11 cellular contexts compared by ENCODE assay signal in the genomic region with DNA sequence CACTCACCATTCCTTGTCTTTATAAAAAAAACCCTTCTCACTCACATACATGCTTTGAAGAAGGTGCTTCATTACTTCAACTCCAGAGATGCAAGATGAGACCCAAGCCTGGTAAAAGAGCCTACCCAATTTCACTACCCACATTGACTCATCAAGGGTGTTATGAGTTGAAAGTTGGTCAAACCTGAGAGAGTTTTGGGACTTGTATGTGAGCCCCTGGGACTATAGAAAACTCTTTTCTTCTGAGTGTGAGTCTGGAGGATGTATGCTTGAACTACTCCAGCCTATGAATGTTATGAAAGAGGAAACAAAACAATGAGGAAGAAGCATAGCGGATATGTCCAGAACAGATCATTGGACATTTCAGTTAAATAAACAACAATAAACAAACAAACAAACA.
DNase-seq lines count a peak whose midpoint lies in the region; ATAC-seq, FAIRE-seq and TF ChIP-seq lines count a peak whose summit lies in the region.
"Had no signal": no experiment of that assay in that cellular context is flagged by ENCODE, and none has a peak within 500 bp of the region (broad histone marks: within the 10 kb centered on the region; RNA-seq: fewer than 3 reads in every experiment).

No MANE protein-coding gene starts in this region.

- RAD21 ChIA-PET in GM12878 (lab: Charles Lee; ENCODE audit: unreplicated experiment), result no interaction called here

- H3K4me2 ChIP-seq in GM12878 (ENCODE audit: control insufficient read depth, insufficient read depth), result no peak overlapping the region

- no TSS peak for BruUV-seq in GM12878 (replicated peaks; lab: Mats Ljungman, UMichigan)

- H3K4me3 ChIP-seq in GM12878, result no peak overlapping the region

- no peak overlapping the region for H3K27ac ChIP-seq in GM12878 (ENCODE audit: control insufficient read depth, insufficient read depth)

- peak; percentile 98 for ATAC-seq in GM18868 (IDR thresholded peaks at IDR 0.05; ENCODE audit: unreplicated experiment)
- ATAC-seq in GM21423 (IDR thresholded peaks at IDR 0.05; ENCODE audit: unreplicated experiment), result peak; percentile 93
- peak; percentile 95 for ATAC-seq in HG03060 (IDR thresholded peaks at IDR 0.05; ENCODE audit: low read depth, unreplicated experiment)
- peak; percentile 68 for ATAC-seq in GM12878
- no peak for ATAC-seq in T-helper 17 cell
- ATAC-seq: Panc1 had no signal

- no peaks in the 10 kb centered on the region for H3K27me3 ChIP-seq in GM12878 (replicated peaks in 1 of 2; ENCODE audit: control insufficient read depth in 2 of 2, insufficient read depth in 2 of 2, low read length in 1 of 2)

- no peak for TF ChIP-seq RAD21 in GM12878 (IDR thresholded peaks at IDR 0.05; ENCODE audit: insufficient read depth, low read depth, low read length)

- H3K9me3 ChIP-seq in GM12878 (replicated peaks; ENCODE audit: control insufficient read depth, insufficient read depth, low read length) (no peaks in the 10 kb centered on the region), T-helper 17 cell (ENCODE audit: control insufficient read depth, low read length, poor library complexity, severe bottlenecking) (no peaks in the 10 kb centered on the region)
- H3K9me3 ChIP-seq: Caco-2 had no signal

- no peak overlapping the region for H2AFZ ChIP-seq in GM12878 (ENCODE audit: control insufficient read depth, low read depth, low read length)

- no peak overlapping the region for H3K4me3 Mint-ChIP-seq in T-helper 17 cell

- H3K4me1 Mint-ChIP-seq in T-helper 17 cell, result peaks cover 3% of the 10 kb centered on the region

- FAIRE-seq in GM12878 (lab: Jason Lieb, UNC), result no peak

- no peaks in the 10 kb centered on the region for H3K4me1 ChIP-seq in GM12878 (ENCODE audit: control insufficient read depth, insufficient read depth, low read length)
- H3K4me1 ChIP-seq: Caco-2 had no signal

- DNase-seq in GM12878 (ENCODE audit: low read depth, low spot score) (no peak), T-helper 17 cell (no peak), DMS53 treated with DMSO at 0.1 percent for 48 hours (lab: John Stamatoyannopoulos, UW; ENCODE audit: unreplicated experiment) (no peak)
- DNase-seq in activated effector memory CD4-positive, alpha-beta T cell treated with anti-CD3 and anti-CD28 coated beads, Interleukin-2, amount 50 U/mL, for 16 hours, result no peak
- DNase-seq: Caco-2, occipital lobe, T1000 had no signal

- no peak for TF ChIP-seq CTCF in GM12878 (IDR thresholded peaks at IDR 0.05 in 2 of 3, conservative IDR thresholded peaks at IDR 0.05 in 1 of 3; ENCODE audit: control insufficient read depth in 2 of 3, extremely low read depth in 1 of 3, insufficient read depth in 1 of 3, low read depth in 3 of 3, low read length in 3 of 3)

- intact Hi-C loops in GM12878 (cut with micrococcal nuclease; ENCODE audit: unreplicated experiment), result no loop called here

- SMC1A ChIA-PET in GM12878 (lab: Charles Lee; ENCODE audit: uncharacterized antibody, unreplicated experiment), result no interaction called here

- no peak overlapping the region for H3K27ac Mint-ChIP-seq in T-helper 17 cell

- H3K79me2 ChIP-seq in GM12878 (ENCODE audit: control insufficient read depth, insufficient read depth, low read length), result no peaks in the 10 kb centered on the region

- no peak for TF ChIP-seq POLR2A in GM12878 (IDR thresholded peaks at IDR 0.05; ENCODE audit: low read depth, low read length)

- CTCF ChIA-PET in GM12878 (lab: Yijun Ruan, JAX), result no interaction called here

- H3K36me3 ChIP-seq in GM12878 (ENCODE audit: control insufficient read depth in 2 of 2, insufficient read depth in 2 of 2, low read length in 1 of 2), result no peaks in the 10 kb centered on the region

- TF ChIP-seq EP300 in GM12878 (IDR thresholded peaks at IDR 0.05; ENCODE audit: borderline replicate concordance in 1 of 2, control insufficient read depth in 1 of 2, low read depth in 2 of 2, low read length in 2 of 2), result no peak

- 0% methylated on average over 1 of the region's 1 CpG for WGBS in GM12878 (ENCODE audit: insufficient coverage, insufficient replicate concordance, low lambda C conversion rate, missing lambda C conversion rate)

- H3K27me3 Mint-ChIP-seq in T-helper 17 cell, result no peaks in the 10 kb centered on the region

- POLR2A ChIA-PET in GM12878 (lab: Charles Lee), result no interaction called here

- H4K20me1 ChIP-seq in GM12878 (ENCODE audit: control insufficient read depth, insufficient read depth), result no peaks in the 10 kb centered on the region

- peaks cover 8% of the 10 kb centered on the region for H3K36me3 Mint-ChIP-seq in T-helper 17 cell (ENCODE audit: low read depth)

- in situ Hi-C loops in GM12878 (cut with MboI), result no loop called here

- H3K9ac ChIP-seq in GM12878 (ENCODE audit: control insufficient read depth, insufficient read depth, low read length), result no peak overlapping the region

TF ChIP-seq in GM12878, 131 proteins besides CTCF, POLR2A, EP300 and RAD21:
- TF ChIP-seq CREM (IDR thresholded peaks at IDR 0.05; ENCODE audit: low read depth), result no peak
- no peak for TF ChIP-seq LARP7 (IDR thresholded peaks at IDR 0.05)
- TF ChIP-seq ZSCAN29 (IDR thresholded peaks at IDR 0.05), result no peak
- no peak for TF ChIP-seq POLR2AphosphoS2 (IDR thresholded peaks at IDR 0.05; ENCODE audit: low read depth, low read length)
- no peak for TF ChIP-seq ZBED1 (IDR thresholded peaks at IDR 0.05; ENCODE audit: borderline replicate concordance)
- TF ChIP-seq, protein P1, sequence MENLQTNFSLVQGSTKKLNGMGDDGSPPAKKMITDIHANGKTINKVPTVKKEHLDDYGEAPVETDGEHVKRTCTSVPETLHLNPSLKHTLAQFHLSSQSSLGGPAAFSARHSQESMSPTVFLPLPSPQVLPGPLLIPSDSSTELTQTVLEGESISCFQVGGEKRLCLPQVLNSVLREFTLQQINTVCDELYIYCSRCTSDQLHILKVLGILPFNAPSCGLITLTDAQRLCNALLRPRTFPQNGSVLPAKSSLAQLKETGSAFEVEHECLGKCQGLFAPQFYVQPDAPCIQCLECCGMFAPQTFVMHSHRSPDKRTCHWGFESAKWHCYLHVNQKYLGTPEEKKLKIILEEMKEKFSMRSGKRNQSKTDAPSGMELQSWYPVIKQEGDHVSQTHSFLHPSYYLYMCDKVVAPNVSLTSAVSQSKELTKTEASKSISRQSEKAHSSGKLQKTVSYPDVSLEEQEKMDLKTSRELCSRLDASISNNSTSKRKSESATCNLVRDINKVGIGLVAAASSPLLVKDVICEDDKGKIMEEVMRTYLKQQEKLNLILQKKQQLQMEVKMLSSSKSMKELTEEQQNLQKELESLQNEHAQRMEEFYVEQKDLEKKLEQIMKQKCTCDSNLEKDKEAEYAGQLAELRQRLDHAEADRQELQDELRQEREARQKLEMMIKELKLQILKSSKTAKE (IDR thresholded peaks at IDR 0.05; ENCODE audit: low read depth, poor library complexity, severe bottlenecking), result no peak
- TF ChIP-seq ZNF622 (IDR thresholded peaks at IDR 0.05), result no peak
- TF ChIP-seq MTA2 (IDR thresholded peaks at IDR 0.05; ENCODE audit: low read depth), result no peak
- TF ChIP-seq RCOR1 (conservative IDR thresholded peaks at IDR 0.05; ENCODE audit: low read depth, low read length), result no peak
- TF ChIP-seq ZNF384 (IDR thresholded peaks at IDR 0.05; ENCODE audit: borderline replicate concordance, low read depth, low read length), result no peak
- no peak for TF ChIP-seq IKZF2 (IDR thresholded peaks at IDR 0.05)
- TF ChIP-seq, protein P2, sequence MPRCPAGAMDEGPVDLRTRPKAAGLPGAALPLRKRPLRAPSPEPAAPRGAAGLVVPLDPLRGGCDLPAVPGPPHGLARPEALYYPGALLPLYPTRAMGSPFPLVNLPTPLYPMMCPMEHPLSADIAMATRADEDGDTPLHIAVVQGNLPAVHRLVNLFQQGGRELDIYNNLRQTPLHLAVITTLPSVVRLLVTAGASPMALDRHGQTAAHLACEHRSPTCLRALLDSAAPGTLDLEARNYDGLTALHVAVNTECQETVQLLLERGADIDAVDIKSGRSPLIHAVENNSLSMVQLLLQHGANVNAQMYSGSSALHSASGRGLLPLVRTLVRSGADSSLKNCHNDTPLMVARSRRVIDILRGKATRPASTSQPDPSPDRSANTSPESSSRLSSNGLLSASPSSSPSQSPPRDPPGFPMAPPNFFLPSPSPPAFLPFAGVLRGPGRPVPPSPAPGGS (IDR thresholded peaks at IDR 0.05; ENCODE audit: borderline replicate concordance, insufficient read depth, low read depth, low read length, poor library complexity, severe bottlenecking), result no peak
